Comparison of ENCODE assay signal across 8 cellular contexts in genomic region chr9:5449521-5450359, GRCh38. TPM values are rescaled to one million over a fixed set of nuclear protein-coding genes. Genes with fewer than 3 reads are reported as not detected.
DNase-seq lines count a peak whose midpoint lies in the region; ATAC-seq, FAIRE-seq and TF ChIP-seq lines count a peak whose summit lies in the region.

No MANE protein-coding gene starts in this region.

- BruUV-seq in HepG2 (replicated peaks; lab: Mats Ljungman, UMichigan) = no TSS peak

- H3K27me3 Mint-ChIP-seq in activated T-cell treated with anti-CD3 and anti-CD28 coated beads, Interleukin-2, amount 50 U/mL, for 24 hours = no peaks in the 10 kb centered on the region

- peaks cover 42% of the 10 kb centered on the region for H3K36me3 Mint-ChIP-seq in activated T-cell treated with anti-CD3 and anti-CD28 coated beads, Interleukin-2, amount 50 U/mL, for 24 hours (ENCODE audit: low read depth)

- TF ChIP-seq CTCF in HepG2 (CRISPR knock-in tag; IDR thresholded peaks at IDR 0.05) = no peak
- no peak for TF ChIP-seq CTCF in tibial artery (IDR thresholded peaks at IDR 0.05)

- H3K4me1 ChIP-seq in adipocyte (ENCODE audit: control insufficient read depth, insufficient read depth, low read length) (peaks cover 15% of the 10 kb centered on the region), HepG2 (ENCODE audit: insufficient read depth, low read length) (peaks cover 8% of the 10 kb centered on the region), tibial artery (peaks cover 0 to 35% (median 8%) of the 10 kb centered on the region in 4 donors)

- H3K27me3 ChIP-seq in adipocyte (replicated peaks; ENCODE audit: control insufficient read depth, insufficient read depth, low read length) (no peaks in the 10 kb centered on the region), HepG2 (ENCODE audit: control insufficient read depth in 1 of 2, insufficient read depth in 2 of 2, low read length in 2 of 2) (peaks cover 0 to 4% of the 10 kb centered on the region in 2 experiments; a peak in 1 of 5 replicates), tibial artery (no peaks in the 10 kb centered on the region)

- intact Hi-C loops in HepG2 (cut with micrococcal nuclease; ENCODE audit: unreplicated experiment) (loop anchor here (1.0 to 5.0 kb wide), 3 partner anchors 151 to 323 kb away; no protein-coding TSS in a partner anchor), tibial artery (cut with DNase I; ENCODE audit: low total_unique reads) (loop anchor here (10.0 kb wide), 1 partner anchor 785 kb away; the partner anchor contains the start of genes PLPP6 and SPATA6L)

- no peaks in the 10 kb centered on the region for H3K79me2 ChIP-seq in HepG2 (ENCODE audit: insufficient read depth, low read length)

- no peak for TF ChIP-seq POLR2A in HepG2 (IDR thresholded peaks at IDR 0.05; ENCODE audit: insufficient read depth in 1 of 2, low read depth in 2 of 2, low read length in 2 of 2)

- ATAC-seq in HepG2 (no peak), GM18867 (IDR thresholded peaks at IDR 0.05; ENCODE audit: unreplicated experiment) (no peak), HG03139 (IDR thresholded peaks at IDR 0.05; ENCODE audit: unreplicated experiment) (no peak)

- CTCF ChIA-PET in HepG2 (lab: Yijun Ruan, JAX; ENCODE audit: low intra/inter-chr PET ratio, low total read pairs) = no interaction called here

- FAIRE-seq in HepG2 (lab: Jason Lieb, UNC) = no peak

- 52% methylated on average over 15 of the region's 15 CpGs for WGBS in HepG2 (ENCODE audit: low lambda C conversion rate)

- H3K36me3 ChIP-seq in adipocyte (ENCODE audit: control insufficient read depth, insufficient read depth, low read length, severe bottlenecking) = no peaks in the 10 kb centered on the region
- H3K36me3 ChIP-seq in HepG2 (replicated peaks in 1 of 2; ENCODE audit: control insufficient read depth in 1 of 2, insufficient read depth in 2 of 2, low read length in 2 of 2) = no peaks in the 10 kb centered on the region
- no peaks in the 10 kb centered on the region for H3K36me3 ChIP-seq in tibial artery

- H3K9me3 ChIP-seq in adipocyte (ENCODE audit: control insufficient read depth, low read length) = no peaks in the 10 kb centered on the region
- no peaks in the 10 kb centered on the region for H3K9me3 ChIP-seq in HepG2 (ENCODE audit: low read length)
- no peaks in the 10 kb centered on the region for H3K9me3 ChIP-seq in tibial artery

- H3K9me3 Mint-ChIP-seq in activated T-cell treated with anti-CD3 and anti-CD28 coated beads, Interleukin-2, amount 50 U/mL, for 24 hours = no peaks in the 10 kb centered on the region

- TF ChIP-seq RAD21 in HepG2 (CRISPR knock-in tag; IDR thresholded peaks at IDR 0.05) = no peak

- peaks cover 78% of the 10 kb centered on the region for H3K4me1 Mint-ChIP-seq in activated T-cell treated with anti-CD3 and anti-CD28 coated beads, Interleukin-2, amount 50 U/mL, for 24 hours (ENCODE audit: low read depth)

- TF ChIP-seq EP300 in HepG2 (IDR thresholded peaks at IDR 0.05; ENCODE audit: low read depth in 2 of 2, low read length in 2 of 2) (no peak), HepG2 (CRISPR knock-in tag; IDR thresholded peaks at IDR 0.05; ENCODE audit: borderline replicate concordance) (no peak)

- in situ Hi-C loops in HepG2 (cut with HindIII; ENCODE audit: extremely low pct_ligation_motif_present, low pct_unique_long_range_greater_than_20kb) = loop anchor here (10.0 to 25.0 kb wide), 3 partner anchors 145 to 687 kb away; partner anchors contain the start of gene JAK2

- H3K4me3 Mint-ChIP-seq in activated T-cell treated with anti-CD3 and anti-CD28 coated beads, Interleukin-2, amount 50 U/mL, for 24 hours = peak overlapping the region; percentile 96

- H3K27ac Mint-ChIP-seq in activated T-cell treated with anti-CD3 and anti-CD28 coated beads, Interleukin-2, amount 50 U/mL, for 24 hours = peak overlapping the region; percentile 88

- POLR2A ChIA-PET in HepG2 (lab: Yijun Ruan, JAX) = interaction anchor here (1.0 to 2.0 kb wide), 3 partner anchors 10 to 151 kb away, joined by 4 to 17 read pairs (median 4); partner anchors contain the start of gene PLGRKT

- peak overlapping the region; percentile 78 for H3K4me2 ChIP-seq in HepG2 (ENCODE audit: low read depth, low read length)

- H4K20me1 ChIP-seq in HepG2 (ENCODE audit: insufficient read depth, low read length) = no peaks in the 10 kb centered on the region

- H3K27ac ChIP-seq in HepG2 (ENCODE audit: extremely low read length, insufficient read depth, low read length) (no peak overlapping the region), tibial artery (peak overlapping the region; percentile 76 to 79)

- no peak for DNase-seq in activated T-cell treated with anti-CD3 and anti-CD28 coated beads, Interleukin-2, amount 50 U/mL, for 24 hours
- DNase-seq in activated T-cell treated with anti-CD3 and anti-CD28 coated beads for 4 hours (no peak), adipocyte (ENCODE audit: low read depth) (peak; percentile 18), HepG2 (ENCODE audit: low spot score) (no peak), tibial artery (no peak), DMS79 treated with DMSO at 0.1 percent for 48 hours (lab: John Stamatoyannopoulos, UW) (no peak)

- peak overlapping the region; percentile 83 for H3K9ac ChIP-seq in adipocyte (ENCODE audit: low read length)
- H3K9ac ChIP-seq in HepG2 (ENCODE audit: insufficient read depth, low read depth, low read length) = peak overlapping the region; percentile 33

- H2AFZ ChIP-seq in HepG2 (ENCODE audit: low read length) = peak overlapping the region; percentile 61

- H3K4me3 ChIP-seq in adipocyte (ENCODE audit: low read length) (peak overlapping the region; percentile 93), HepG2 (replicated peaks in 1 of 3; ENCODE audit: insufficient read depth in 1 of 3, low read depth in 2 of 3, low read length in 3 of 3) (peak overlapping the region; percentile 26 to 64 (median 47)), tibial artery (peak overlapping the region; percentile 54 to 61)

RNA-seq across cellular contexts. Expression of gene CD274, which starts 0.6 kb away (rescaled TPM):
- total RNA-seq in HepG2 (2016; rRNA removed; fragmentation: Illumina TruSeq; extraction: Trizol) = 0.49 TPM in 1 of 2 replicates, not detected in the other
- 0.53 TPM in 1 of 2 replicates, not detected in the other for total RNA-seq in HepG2 (2016; cell fraction: cytosol; rRNA removed; fragmentation: Illumina TruSeq; extraction: Trizol; ENCODE audit: low read depth)
- total RNA-seq in HepG2 (2016; cell fraction: insoluble cytoplasmic fraction; rRNA removed; fragmentation: Illumina TruSeq; extraction: Trizol) = 0.52 TPM in 1 of 2 replicates, not detected in the other
- not detected in 2 replicates for total RNA-seq in HepG2 (2016; cell fraction: membrane; rRNA removed; fragmentation: Illumina TruSeq; extraction: Trizol)
- total RNA-seq in HepG2 (2016; cell fraction: nucleus; rRNA removed; fragmentation: Illumina TruSeq; extraction: Trizol) = not detected in 2 replicates
- polyA plus RNA-seq in HepG2 (2011; rRNA removed) = 0.07 and 0.17 TPM in 2 replicates
- 0.04 TPM in 1 of 2 replicates, not detected in the other for polyA plus RNA-seq in HepG2 (2011; cell fraction: cytosol; rRNA removed)
- 0.05 and 0.24 TPM in 2 replicates for polyA plus RNA-seq in HepG2 (2011; cell fraction: nucleus; rRNA removed)
- polyA plus RNA-seq in HepG2 (2012) = 0.33 TPM in 1 of 2 replicates, not detected in the other
- not detected in 2 replicates for polyA plus RNA-seq in HepG2 (2016; cell fraction: cytosol; fragmentation: Illumina TruSeq; extraction: Trizol; ENCODE audit: low read depth)
- polyA plus RNA-seq in HepG2 (2016; cell fraction: insoluble cytoplasmic fraction; fragmentation: Illumina TruSeq; extraction: Trizol; ENCODE audit: low read depth) = 0.69 TPM in 1 of 2 replicates, not detected in the other
- not detected in 2 replicates for polyA plus RNA-seq in HepG2 (2016; cell fraction: membrane; fragmentation: Illumina TruSeq; extraction: Trizol; ENCODE audit: low read depth)
- polyA plus RNA-seq in HepG2 (2016; cell fraction: nucleus; fragmentation: Illumina TruSeq; extraction: Trizol; ENCODE audit: insufficient read depth, low read depth) = 1.1 TPM in 1 of 2 replicates, not detected in the other
- polyA minus RNA-seq in HepG2 (2011; rRNA and poly(A)+ RNA removed; ENCODE audit: low replicate concordance) = 0.33 TPM in 1 of 2 replicates, not detected in the other
- polyA minus RNA-seq in HepG2 (2011; cell fraction: cytosol; rRNA and poly(A)+ RNA removed) = not detected in 2 replicates
- polyA minus RNA-seq in HepG2 (2011; cell fraction: nucleus; rRNA and poly(A)+ RNA removed) = 0.13 TPM in 1 of 2 replicates, not detected in the other

RNA-seq across cellular contexts. Expression of gene PLGRKT, which starts 12.0 kb away (rescaled TPM):
- total RNA-seq in HepG2 (2016; rRNA removed; fragmentation: Illumina TruSeq; extraction: Trizol) = 15.8 and 20.2 TPM in 2 replicates
- 12.4 and 12.7 TPM in 2 replicates for total RNA-seq in HepG2 (2016; cell fraction: cytosol; rRNA removed; fragmentation: Illumina TruSeq; extraction: Trizol; ENCODE audit: low read depth)
- total RNA-seq in HepG2 (2016; cell fraction: insoluble cytoplasmic fraction; rRNA removed; fragmentation: Illumina TruSeq; extraction: Trizol) = 15.6 and 19.3 TPM in 2 replicates
- total RNA-seq in HepG2 (2016; cell fraction: membrane; rRNA removed; fragmentation: Illumina TruSeq; extraction: Trizol) = 10.4 and 17.6 TPM in 2 replicates
- 9.1 and 9.3 TPM in 2 replicates for total RNA-seq in HepG2 (2016; cell fraction: nucleus; rRNA removed; fragmentation: Illumina TruSeq; extraction: Trizol)
- polyA plus RNA-seq in HepG2 (2011; rRNA removed) = 3.4 and 5.0 TPM in 2 replicates
- 3.1 and 4.3 TPM in 2 replicates for polyA plus RNA-seq in HepG2 (2011; cell fraction: cytosol; rRNA removed)
- polyA plus RNA-seq in HepG2 (2011; cell fraction: nucleus; rRNA removed) = 0.90 and 1.0 TPM in 2 replicates
- 4.8 and 8.9 TPM in 2 replicates for polyA plus RNA-seq in HepG2 (2012)
- polyA plus RNA-seq in HepG2 (2016; cell fraction: cytosol; fragmentation: Illumina TruSeq; extraction: Trizol; ENCODE audit: low read depth) = 13.6 and 21.5 TPM in 2 replicates
- 19.8 and 20.9 TPM in 2 replicates for polyA plus RNA-seq in HepG2 (2016; cell fraction: insoluble cytoplasmic fraction; fragmentation: Illumina TruSeq; extraction: Trizol; ENCODE audit: low read depth)
- 8.7 and 14.3 TPM in 2 replicates for polyA plus RNA-seq in HepG2 (2016; cell fraction: membrane; fragmentation: Illumina TruSeq; extraction: Trizol; ENCODE audit: low read depth)
- polyA plus RNA-seq in HepG2 (2016; cell fraction: nucleus; fragmentation: Illumina TruSeq; extraction: Trizol; ENCODE audit: insufficient read depth, low read depth) = 13.8 and 15.8 TPM in 2 replicates
- polyA minus RNA-seq in HepG2 (2011; rRNA and poly(A)+ RNA removed; ENCODE audit: low replicate concordance) = 1.7 and 3.1 TPM in 2 replicates
- polyA minus RNA-seq in HepG2 (2011; cell fraction: cytosol; rRNA and poly(A)+ RNA removed) = 2.5 and 4.3 TPM in 2 replicates
- 2.4 and 3.1 TPM in 2 replicates for polyA minus RNA-seq in HepG2 (2011; cell fraction: nucleus; rRNA and poly(A)+ RNA removed)
